Comparison of ENCODE assay signal across 9 cellular contexts in the genomic region with DNA sequence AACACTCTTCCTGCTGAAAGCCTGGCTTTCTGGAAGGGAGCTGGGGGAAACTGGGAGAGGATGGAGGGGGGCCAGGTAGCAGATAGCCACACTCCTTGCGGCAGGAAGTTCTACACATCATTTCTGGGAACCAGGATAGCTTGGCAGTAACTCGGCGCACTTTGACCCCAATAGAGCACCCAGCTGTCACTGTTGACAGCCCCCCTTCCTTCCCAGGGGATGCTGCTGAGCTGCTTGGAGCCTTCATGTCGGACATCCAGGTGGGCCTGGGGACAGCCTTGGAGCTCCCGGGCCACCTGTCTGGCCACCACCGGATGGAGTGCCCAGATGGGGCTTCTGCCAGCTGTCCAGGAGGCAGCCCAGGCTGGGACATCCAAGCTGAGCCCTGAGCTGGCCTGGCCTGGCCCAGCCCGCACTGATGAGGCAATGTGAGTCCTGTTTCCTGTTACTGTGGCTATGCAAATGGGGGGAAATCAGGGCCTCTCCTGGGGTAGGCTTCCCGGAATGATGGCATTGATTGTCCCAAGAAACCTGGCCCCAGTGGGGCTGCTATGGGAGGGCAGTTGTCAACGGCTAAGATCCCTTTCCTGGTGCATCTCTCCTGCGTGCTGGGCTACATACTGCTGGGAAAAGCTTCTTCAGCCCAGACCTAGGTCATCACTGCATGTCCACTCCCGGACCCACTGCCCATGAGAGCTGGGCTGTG. TPM values are rescaled to one million over a fixed set of nuclear protein-coding genes. Genes with fewer than 3 reads are reported as not detected.
A peak's percentile ranks its signal among the peaks of the same experiment; 100 is the strongest.
DNase-seq lines count a peak whose midpoint lies in the region; ATAC-seq, FAIRE-seq and TF ChIP-seq lines count a peak whose summit lies in the region.
"Had no signal": no experiment of that assay in that cellular context is flagged by ENCODE, and none has a peak within 500 bp of the region (broad histone marks: within the 10 kb centered on the region; RNA-seq: fewer than 3 reads in every experiment).

No MANE protein-coding gene starts in this region.

- DNase-seq in DMS 273 (lab: John Stamatoyannopoulos, UW; ENCODE audit: unreplicated experiment) (peak; percentile 53), DMS 273 treated with DMSO at 0.1 percent for 48 hours (lab: John Stamatoyannopoulos, UW) (no peak), body of pancreas (peak in 1 of 4 donors; percentile 46), pancreas (peak in 1 of 6 donors; percentile 68), HPDE6-E6E7 (ENCODE audit: extremely low spot score) (no peak), NCI-H1105 (lab: John Stamatoyannopoulos, UW) (no peak)

- intact Hi-C loops in body of pancreas (cut with DNase I) (no loop called here), pancreas (cut with DNase I) (no loop called here)

- H3K27me3 ChIP-seq in body of pancreas (no peaks in the 10 kb centered on the region), pancreas (no peaks in the 10 kb centered on the region)

- FAIRE-seq in pancreas (lab: Jason Lieb, UNC) = no peak

- H3K4me3 ChIP-seq in body of pancreas (no peak overlapping the region), pancreas (no peak overlapping the region)

- peak; percentile 37 for ATAC-seq in HG03571 (IDR thresholded peaks at IDR 0.05; ENCODE audit: unreplicated experiment)
- peak; percentile 44 for ATAC-seq in body of pancreas
- ATAC-seq in pancreas = peak in 3 of 4 donors; percentile 52 to 79 (median 66)
- ATAC-seq in GM21737 (IDR thresholded peaks at IDR 0.05; ENCODE audit: unreplicated experiment) = no peak

- TF ChIP-seq CTCF in body of pancreas (IDR thresholded peaks at IDR 0.05) (no peak), pancreas (IDR thresholded peaks at IDR 0.05) (no peak)

- WGBS in body of pancreas, 2 donors = 30% methylated on average over 11 of the region's 11 CpGs; no CpG with 5 or more reads in 1 of the 2 donors
- 32 to 38% methylated on average over 11 of the region's 11 CpGs for WGBS in pancreas, 2 donors

- no peak for TF ChIP-seq POLR2A in body of pancreas (IDR thresholded peaks at IDR 0.05)

- H3K27ac ChIP-seq in body of pancreas = peak overlapping the region in 1 of 4 donors; percentile 42
- H3K27ac ChIP-seq in pancreas = peak overlapping the region in 1 of 4 donors; percentile 39
- H3K27ac ChIP-seq: 22Rv1 had no signal

- H3K9me3 ChIP-seq in body of pancreas (no peaks in the 10 kb centered on the region), pancreas (no peaks in the 10 kb centered on the region)

- H3K4me1 ChIP-seq in body of pancreas = peaks cover 11% of the 10 kb centered on the region
- H3K4me1 ChIP-seq in pancreas = peaks cover 0 to 2% (median 0%) of the 10 kb centered on the region in 3 donors

- H3K36me3 ChIP-seq in body of pancreas (replicated peaks in 1 of 2; ENCODE audit: insufficient read depth in 1 of 2, low read depth in 2 of 2) (no peaks in the 10 kb centered on the region), pancreas (no peaks in the 10 kb centered on the region)

RNA-seq across cellular contexts. Expression of a gene that starts 50.1 kb away (rescaled TPM):
- total RNA-seq in body of pancreas = 1 to 10 TPM; 1.0 to 7.9 TPM
- total RNA-seq in pancreas = 1 to 10 TPM; 1.3 to 7.9 (median 1.8) TPM
- 1 to 10 TPM; 4.6 to 5.7 TPM for polyA plus RNA-seq in pancreas
